1 cellular context compared by ENCODE assay signal in genomic region chr7:141551080-141551772, GRCh38.
TF ChIP-seq lines count a peak whose summit lies in the region.

Gene AGK (plus strand): TSS chr7:141551410. CDS start chr7:141555467, 4,057 bp downstream.

TF ChIP-seq in HepG2, 621 proteins besides CTCF, POLR2A, EP300 and RAD21 (continued from another document and continues in another):
- TF ChIP-seq MAX (IDR thresholded peaks at IDR 0.05) (peak; percentile 76), TEF (CRISPR knock-in tag; IDR thresholded peaks at IDR 0.05) (no peak), IRF2 (CRISPR knock-in tag; IDR thresholded peaks at IDR 0.05) (no peak; the same call in 1 of the 2 replicates), HCFC1 (IDR thresholded peaks at IDR 0.05; ENCODE audit: low read depth, low read length) (peak; percentile 48; the same call in 1 of the 2 replicates), ZBTB14 (CRISPR knock-in tag; IDR thresholded peaks at IDR 0.05) (peak; percentile 75; the same call in 1 of the 2 replicates), ZNF296 (CRISPR knock-in tag; conservative IDR thresholded peaks at IDR 0.05) (no peak), ZNF281 (CRISPR knock-in tag; IDR thresholded peaks at IDR 0.05; ENCODE audit: borderline replicate concordance) (no peak; the same call in 1 of the 2 replicates), CEBPG (CRISPR knock-in tag; IDR thresholded peaks at IDR 0.05) (no peak; the same call in none of the 2 replicates), ZNF605 (CRISPR knock-in tag; IDR thresholded peaks at IDR 0.05) (no peak), ZNF776 (CRISPR knock-in tag; IDR thresholded peaks at IDR 0.05) (no peak), ZNF839 (CRISPR knock-in tag; IDR thresholded peaks at IDR 0.05; ENCODE audit: borderline replicate concordance) (peak; percentile 32; the same call in 1 of the 2 replicates), SNAPC2 (CRISPR knock-in tag; IDR thresholded peaks at IDR 0.05) (no peak), CREB3 (CRISPR knock-in tag; IDR thresholded peaks at IDR 0.05) (no peak), ZBTB40 (IDR thresholded peaks at IDR 0.05) (peak; percentile 50; the same call in 1 of the 2 replicates), ZBTB40 (CRISPR knock-in tag; IDR thresholded peaks at IDR 0.05) (no peak; the same call in 1 of the 2 replicates), TARDBP (CRISPR knock-in tag; IDR thresholded peaks at IDR 0.05) (no peak; the same call in 1 of the 2 replicates), ZSCAN25 (CRISPR knock-in tag; IDR thresholded peaks at IDR 0.05) (peak; percentile 62; the same call in 1 of the 2 replicates), ZNF33B (CRISPR knock-in tag; IDR thresholded peaks at IDR 0.05) (no peak), FOXJ3 (CRISPR knock-in tag; IDR thresholded peaks at IDR 0.05; ENCODE audit: borderline replicate concordance) (no peak), STAT5B (CRISPR knock-in tag; IDR thresholded peaks at IDR 0.05) (no peak), SSRP1 (CRISPR knock-in tag; IDR thresholded peaks at IDR 0.05) (no peak), NFRKB (IDR thresholded peaks at IDR 0.05) (no peak), MIER3 (CRISPR knock-in tag; IDR thresholded peaks at IDR 0.05; ENCODE audit: borderline replicate concordance) (peak; percentile 64; the same call in 1 of the 2 replicates), ZNF382 (CRISPR knock-in tag; IDR thresholded peaks at IDR 0.05; ENCODE audit: borderline replicate concordance) (no peak), HIVEP1 (CRISPR knock-in tag; IDR thresholded peaks at IDR 0.05) (no peak), ELF1 (CRISPR knock-in tag; IDR thresholded peaks at IDR 0.05) (peak; percentile 45; the same call in 1 of the 2 replicates), ZBTB26 (CRISPR knock-in tag; IDR thresholded peaks at IDR 0.05; ENCODE audit: borderline replicate concordance) (peak; percentile 49; the same call in 1 of the 2 replicates), FOXA3 (CRISPR knock-in tag; IDR thresholded peaks at IDR 0.05) (peak; percentile 51; the same call in 1 of the 2 replicates), HNRNPUL1 (IDR thresholded peaks at IDR 0.05; ENCODE audit: low read depth, low read length) (no peak), KMT2A (CRISPR knock-in tag; IDR thresholded peaks at IDR 0.05) (peak; percentile 90), ARNT (IDR thresholded peaks at IDR 0.05) (no peak), TOPORS (CRISPR knock-in tag; IDR thresholded peaks at IDR 0.05) (no peak), IRF9 (CRISPR knock-in tag; IDR thresholded peaks at IDR 0.05; ENCODE audit: borderline replicate concordance) (peak; percentile 89; the same call in 1 of the 2 replicates), ZMYM4 (CRISPR knock-in tag; IDR thresholded peaks at IDR 0.05) (peak; percentile 98), FOXC1 (CRISPR knock-in tag; IDR thresholded peaks at IDR 0.05; ENCODE audit: borderline replicate concordance) (no peak), TEAD3 (CRISPR knock-in tag; optimal IDR thresholded peaks at IDR 0.05; ENCODE audit: borderline replicate concordance) (peak; percentile 66), REL (CRISPR knock-in tag; conservative IDR thresholded peaks at IDR 0.05) (peak; percentile 90), ZBED4 (CRISPR knock-in tag; IDR thresholded peaks at IDR 0.05; ENCODE audit: borderline replicate concordance) (peak; percentile 93)
